8 cellular contexts compared by ENCODE assay signal in genomic region chr1:10960954-10961833, GRCh38. TPM values are rescaled to one million over a fixed set of nuclear protein-coding genes. Genes with fewer than 3 reads are reported as not detected.
DNase-seq lines count a peak whose midpoint lies in the region; ATAC-seq lines count a peak whose summit lies in the region.

No MANE protein-coding gene starts in this region.

- no peaks in the 10 kb centered on the region for H3K79me2 ChIP-seq in mesendoderm (ENCODE audit: control insufficient read depth, insufficient read depth, low read length)

- H3K4me1 ChIP-seq in effector memory CD4-positive, alpha-beta T cell (ENCODE audit: control insufficient read depth, insufficient read depth, low read length, poor library complexity, severe bottlenecking): peaks cover 5% of the 10 kb centered on the region
- no peaks in the 10 kb centered on the region for H3K4me1 ChIP-seq in mesendoderm (ENCODE audit: control insufficient read depth, low read depth, low read length)

- CTCF ChIA-PET in activated CD4-positive, alpha-beta memory T cell treated with anti-CD3 and anti-CD28 coated beads, Interleukin-2, amount 10 ng/mL, durations not matched to agents 7 days and 5 days (lab: Charles Lee): interaction anchor here (1.0 kb wide), 1 partner anchor 11 kb away, joined by 6 read pairs; no protein-coding TSS in a partner anchor

- no peak overlapping the region for H3K27ac ChIP-seq in effector memory CD4-positive, alpha-beta T cell (ENCODE audit: insufficient read depth, low read length, poor library complexity, severe bottlenecking)
- no peak overlapping the region for H3K27ac ChIP-seq in mesendoderm (ENCODE audit: low read depth, low read length)

- H3K79me1 ChIP-seq in mesendoderm (ENCODE audit: low read length): no peaks in the 10 kb centered on the region

- H2BK120ac ChIP-seq in mesendoderm (ENCODE audit: low read depth, low read length): no peak overlapping the region

- peak overlapping the region; percentile 57 for H3K4me2 ChIP-seq in mesendoderm (ENCODE audit: low read length)

- no peaks in the 10 kb centered on the region for H3K9me3 ChIP-seq in effector memory CD4-positive, alpha-beta T cell (ENCODE audit: control insufficient read depth, low read length)

- no peaks in the 10 kb centered on the region for H3K9me3 Mint-ChIP-seq in activated CD4-positive, alpha-beta memory T cell treated with anti-CD3 and anti-CD28 coated beads, Interleukin-2, amount 10 ng/mL, durations not matched to agents 7 days and 5 days

- H3K27ac Mint-ChIP-seq in activated CD4-positive, alpha-beta memory T cell treated with anti-CD3 and anti-CD28 coated beads, Interleukin-2, amount 10 ng/mL, durations not matched to agents 7 days and 5 days: no peak overlapping the region

- H3K9ac ChIP-seq in mesendoderm (ENCODE audit: low read length): no peak overlapping the region

- no CpG with 5 or more reads among the region's 30 CpGs for WGBS in mesendoderm (ENCODE audit: extremely low coverage, insufficient coverage, low lambda C conversion rate)

- H3K4me1 Mint-ChIP-seq in activated CD4-positive, alpha-beta memory T cell treated with anti-CD3 and anti-CD28 coated beads, Interleukin-2, amount 10 ng/mL, durations not matched to agents 7 days and 5 days: peaks cover 11% of the 10 kb centered on the region

- H2BK15ac ChIP-seq in mesendoderm (replicated peaks; ENCODE audit: low read depth): no peak overlapping the region

- H2BK5ac ChIP-seq in mesendoderm (ENCODE audit: low read length): no peak overlapping the region

- H2AK5ac ChIP-seq in mesendoderm (ENCODE audit: low read length): no peak overlapping the region

- H4K5ac ChIP-seq in mesendoderm (ENCODE audit: low read length): no peak overlapping the region

- H3K36me3 ChIP-seq in effector memory CD4-positive, alpha-beta T cell (ENCODE audit: control insufficient read depth, insufficient read depth, low read length): no peaks in the 10 kb centered on the region
- no peaks in the 10 kb centered on the region for H3K36me3 ChIP-seq in mesendoderm (ENCODE audit: control insufficient read depth, insufficient read depth, low read length)

- H3K36me3 Mint-ChIP-seq in activated CD4-positive, alpha-beta memory T cell treated with anti-CD3 and anti-CD28 coated beads, Interleukin-2, amount 10 ng/mL, durations not matched to agents 7 days and 5 days (ENCODE audit: low read depth): no peaks in the 10 kb centered on the region

- POLR2A ChIA-PET in activated CD4-positive, alpha-beta memory T cell treated with anti-CD3 and anti-CD28 coated beads, Interleukin-2, amount 10 ng/mL, durations not matched to agents 7 days and 5 days (lab: Charles Lee): no interaction called here

- no peak overlapping the region for H3K23ac ChIP-seq in mesendoderm (ENCODE audit: low read length)

- no peak overlapping the region for H3K18ac ChIP-seq in mesendoderm (ENCODE audit: low read length)

- peaks cover 4% of the 10 kb centered on the region for H3K27me3 ChIP-seq in effector memory CD4-positive, alpha-beta T cell (replicated peaks; ENCODE audit: control insufficient read depth, insufficient read depth, low read length, poor library complexity, severe bottlenecking)
- H3K27me3 ChIP-seq in mesendoderm (ENCODE audit: insufficient read depth, low read length, poor library complexity): no peaks in the 10 kb centered on the region

- H3K4me3 Mint-ChIP-seq in activated CD4-positive, alpha-beta memory T cell treated with anti-CD3 and anti-CD28 coated beads, Interleukin-2, amount 10 ng/mL, durations not matched to agents 7 days and 5 days: no peak overlapping the region

- no peak overlapping the region for H3K4me3 ChIP-seq in effector memory CD4-positive, alpha-beta T cell (ENCODE audit: insufficient read depth, low read depth, low read length, poor library complexity, severe bottlenecking)
- H3K4me3 ChIP-seq in mesendoderm (ENCODE audit: low read length): no peak overlapping the region

- DNase-seq in DMS 273 (lab: John Stamatoyannopoulos, UW; ENCODE audit: unreplicated experiment) (peak; percentile 92), NCI-H526 treated with DMSO at 0.1 percent for 48 hours (lab: John Stamatoyannopoulos, UW) (peak; percentile 40), mesendoderm (peak; percentile 87), OCI-M2 (lab: John Stamatoyannopoulos, UW; ENCODE audit: unreplicated experiment) (no peak)
- peak; percentile 78 for DNase-seq in activated CD4-positive, alpha-beta memory T cell treated with anti-CD3 and anti-CD28 coated beads, Interleukin-2, amount 10 ng/mL, durations not matched to agents 7 days and 5 days
- peak; percentile 38 to 52 (median 46) for DNase-seq in effector memory CD4-positive, alpha-beta T cell
- peak; percentile 43 to 60 for DNase-seq in stimulated activated CD8-positive, alpha-beta memory T cell treated with anti-CD3 and anti-CD28 coated beads, Interleukin-2, amount 100 ng/mL, for 1 hour (ENCODE audit: low read depth in 2 of 2)

- H4K8ac ChIP-seq in mesendoderm (ENCODE audit: low read depth, low read length): no peak overlapping the region

- peak; percentile 40 for ATAC-seq in HG02981 (IDR thresholded peaks at IDR 0.05; ENCODE audit: unreplicated experiment)

- H3K4ac ChIP-seq in mesendoderm (ENCODE audit: low read depth, low read length): no peak overlapping the region

- H3K27me3 Mint-ChIP-seq in activated CD4-positive, alpha-beta memory T cell treated with anti-CD3 and anti-CD28 coated beads, Interleukin-2, amount 10 ng/mL, durations not matched to agents 7 days and 5 days: peaks cover 18% of the 10 kb centered on the region

- H3K56ac ChIP-seq in mesendoderm (ENCODE audit: low read length): peak overlapping the region; percentile 73

RNA-seq across cellular contexts. Expression of gene TARDBP, which starts 51.3 kb away (rescaled TPM):
- 100 to 1,000 TPM; 159 to 174 TPM for total RNA-seq in activated CD4-positive, alpha-beta memory T cell treated with anti-CD3 and anti-CD28 coated beads, Interleukin-2, amount 10 ng/mL, durations not matched to agents 7 days and 5 days
- 297 TPM for polyA plus RNA-seq in mesendoderm (2013, experiment 1 of 2)
- polyA plus RNA-seq in mesendoderm (2013, experiment 2 of 2): 294 TPM
